20 cellular contexts compared by ENCODE assay signal in the genomic region with DNA sequence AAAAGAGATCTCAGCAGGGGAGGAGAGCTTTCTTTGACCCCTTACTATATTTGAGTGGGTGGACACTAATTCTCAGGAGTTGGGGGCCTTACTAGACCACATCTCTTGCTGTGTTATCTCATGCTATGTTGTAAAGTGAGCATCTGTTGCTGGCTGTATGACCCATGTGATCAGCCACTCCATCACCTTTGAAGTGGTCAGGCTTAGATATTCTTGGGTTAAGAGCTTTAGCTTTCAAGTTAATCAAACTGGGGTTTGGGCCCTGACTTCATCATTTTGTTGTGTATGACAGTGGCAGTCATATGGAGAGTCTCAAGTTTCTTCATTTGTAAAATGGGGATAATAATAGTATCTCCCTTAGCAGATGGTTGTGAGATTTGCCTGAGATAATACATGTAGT.
"Had no signal": no experiment of that assay in that cellular context is flagged by ENCODE, and none has a peak within 500 bp of the region (broad histone marks: within the 10 kb centered on the region; RNA-seq: fewer than 3 reads in every experiment).

No MANE protein-coding gene starts in this region.

- H3K27ac ChIP-seq: coronary artery, gastrocnemius medialis, spleen, thyroid gland had no signal

- H3K4me3 Mint-ChIP-seq: activated CD4-positive, alpha-beta memory T cell treated with anti-CD3 and anti-CD28 coated beads, Interleukin-2, amount 10 ng/mL, durations not matched to agents 7 days and 5 days; activated naive CD8-positive, alpha-beta T cell; activated T-cell treated with anti-CD3 and anti-CD28 coated beads, Interleukin-2, amount 50 U/mL, for 4 hours; brain; central memory CD8-positive, alpha-beta T cell; nephron progenitor cell; stimulated activated memory B cell treated with anti-CD40 and anti-IgM and Interleukin-4, amounts not matched to agents 10 μg/mL and 1 μg/mL and 100 μg/mL, for 72 hours had no signal

- H3K27ac Mint-ChIP-seq: activated CD4-positive, alpha-beta memory T cell treated with anti-CD3 and anti-CD28 coated beads, Interleukin-2, amount 10 ng/mL, durations not matched to agents 7 days and 5 days; activated naive CD8-positive, alpha-beta T cell; stimulated activated memory B cell treated with anti-CD40 and anti-IgM and Interleukin-4, amounts not matched to agents 10 μg/mL and 1 μg/mL and 100 μg/mL, for 72 hours had no signal

- H3K4me3 ChIP-seq: coronary artery, gastrocnemius medialis, spleen, thyroid gland had no signal

- ATAC-seq: activated T-cell treated with anti-CD3 and anti-CD28 coated beads, Interleukin-2, amount 50 U/mL, for 4 hours; gastrocnemius medialis; sciatic nerve; stimulated activated memory B cell treated with anti-CD40 and anti-IgM and Interleukin-4, amounts not matched to agents 10 μg/mL and 1 μg/mL and 100 μg/mL, for 72 hours had no signal

- H3K4me1 Mint-ChIP-seq: stimulated activated memory B cell treated with anti-CD40 and anti-IgM and Interleukin-4, amounts not matched to agents 10 μg/mL and 1 μg/mL and 100 μg/mL, for 72 hours had no signal

- H3K36me3 ChIP-seq: gastrocnemius medialis, thyroid gland had no signal

- FAIRE-seq: endometrium, kidney, urothelium cell line had no signal

- H3K27me3 ChIP-seq: gastrocnemius medialis, spleen, thyroid gland had no signal

- H3K9me3 ChIP-seq: gastrocnemius medialis, spleen, thyroid gland had no signal

- DNase-seq: activated CD4-positive, alpha-beta memory T cell treated with anti-CD3 and anti-CD28 coated beads, Interleukin-2, amount 10 ng/mL, durations not matched to agents 7 days and 5 days; activated CD4-positive, alpha-beta T cell treated with anti-CD3 and anti-CD28 coated beads for 4 hours; activated gamma-delta T cell; activated T-cell treated with anti-CD3 and anti-CD28 coated beads, Interleukin-2, amount 50 U/mL, for 4 hours; amygdala; gastrocnemius medialis; kidney; left ventricle myocardium superior; nephron progenitor cell; spleen; stimulated activated CD4-positive, alpha-beta T cell treated with anti-CD3 and anti-CD28 coated beads, Interleukin-4, amount 100 ng/mL, for 4 hours; thyroid gland had no signal

- H3K9me3 Mint-ChIP-seq: activated CD4-positive, alpha-beta memory T cell treated with anti-CD3 and anti-CD28 coated beads, Interleukin-2, amount 10 ng/mL, durations not matched to agents 7 days and 5 days; activated T-cell treated with anti-CD3 and anti-CD28 coated beads, Interleukin-2, amount 50 U/mL, for 4 hours; central memory CD8-positive, alpha-beta T cell; nephron progenitor cell; stimulated activated memory B cell treated with anti-CD40 and anti-IgM and Interleukin-4, amounts not matched to agents 10 μg/mL and 1 μg/mL and 100 μg/mL, for 72 hours had no signal

- H3K27me3 Mint-ChIP-seq: activated CD4-positive, alpha-beta memory T cell treated with anti-CD3 and anti-CD28 coated beads, Interleukin-2, amount 10 ng/mL, durations not matched to agents 7 days and 5 days; activated naive CD8-positive, alpha-beta T cell; brain; central memory CD8-positive, alpha-beta T cell; stimulated activated memory B cell treated with anti-CD40 and anti-IgM and Interleukin-4, amounts not matched to agents 10 μg/mL and 1 μg/mL and 100 μg/mL, for 72 hours had no signal

- H3K4me1 ChIP-seq: spleen had no signal
